ENCODE assay signal across 1 cellular context in genomic region chr9:134329576-134329855, GRCh38.
TF ChIP-seq lines count a peak whose summit lies in the region.

No MANE protein-coding gene starts in this region.

TF ChIP-seq in K562, 482 proteins besides CTCF, POLR2A, EP300 and RAD21 (continued from another document):
- no peak for TF ChIP-seq ZNF778 (CRISPR knock-in tag; IDR thresholded peaks at IDR 0.05)
- TF ChIP-seq GTF2F1 (IDR thresholded peaks at IDR 0.05; ENCODE audit: low read depth, low read length) = no peak
- 0 out of 2 replicates have a peak, but pooled peaks have one; percentile 37 for TF ChIP-seq ARID4B (CRISPR knock-in tag; IDR thresholded peaks at IDR 0.05)
- TF ChIP-seq FOXP1 (CRISPR knock-in tag; IDR thresholded peaks at IDR 0.05) = 0 out of 2 replicates have a peak, but pooled peaks have one; percentile 31
- TF ChIP-seq TAF15 (IDR thresholded peaks at IDR 0.05; ENCODE audit: low read depth, low read length) = no peak
- no peak for TF ChIP-seq ELK3 (CRISPR knock-in tag; IDR thresholded peaks at IDR 0.05)
- TF ChIP-seq CBX2 (IDR thresholded peaks at IDR 0.05; ENCODE audit: insufficient read depth, low read length, poor library complexity, severe bottlenecking) = no peak
- no peak for TF ChIP-seq PHF8 (IDR thresholded peaks at IDR 0.05; ENCODE audit: borderline replicate concordance, low read length)
- TF ChIP-seq RFX1 (IDR thresholded peaks at IDR 0.05) = no peak
- no peak for TF ChIP-seq MEF2A (IDR thresholded peaks at IDR 0.05; ENCODE audit: control insufficient read depth, low read depth, low read length)
- TF ChIP-seq L3MBTL2 (IDR thresholded peaks at IDR 0.05) = no peak
